ENCODE assay signal across 8 cellular contexts in genomic region chr6:148343028-148343374, GRCh38. TPM values are rescaled to one million over a fixed set of nuclear protein-coding genes. Genes with fewer than 3 reads are reported as not detected.
A peak's percentile ranks its signal among the peaks of the same experiment; 100 is the strongest.
DNase-seq lines count a peak whose midpoint lies in the region; ATAC-seq and TF ChIP-seq lines count a peak whose summit lies in the region.

No MANE protein-coding gene starts in this region.

- no peaks in the 10 kb centered on the region for H3K27me3 ChIP-seq in Panc1 (ENCODE audit: control insufficient read depth, insufficient read depth, low read length)

- BruUV-seq in Calu3 (replicated peaks; lab: Mats Ljungman, UMichigan) = no TSS peak
- BruUV-seq in Panc1 (replicated peaks; lab: Mats Ljungman, UMichigan) = no TSS peak

- H3K36me3 ChIP-seq in Panc1 (ENCODE audit: control insufficient read depth, insufficient read depth, low read length) = no peaks in the 10 kb centered on the region

- no peak for ATAC-seq in Panc1

- no peaks in the 10 kb centered on the region for H3K9me3 ChIP-seq in Panc1 (ENCODE audit: control insufficient read depth, insufficient read depth, low read depth, low read length)

- peaks cover 10% of the 10 kb centered on the region for H3K4me1 ChIP-seq in Panc1 (ENCODE audit: control insufficient read depth, insufficient read depth, low read length)

- TF ChIP-seq CTCF in Calu3 (IDR thresholded peaks at IDR 0.05; ENCODE audit: unreplicated experiment) (no peak), Panc1 (IDR thresholded peaks at IDR 0.05) (no peak), fibroblast of pulmonary artery (IDR thresholded peaks at IDR 0.05; ENCODE audit: low read length, missing control alignments) (no peak), progenitor cell of endocrine pancreas (IDR thresholded peaks at IDR 0.05; ENCODE audit: unreplicated experiment) (no peak)

- DNase-seq in Calu3 (no peak), Panc1 (ENCODE audit: low read depth, low spot score) (no peak), fibroblast of pulmonary artery (ENCODE audit: low read depth) (no peak), progenitor cell of endocrine pancreas (ENCODE audit: low spot score, unreplicated experiment) (no peak), erythroblast (lab: John Stamatoyannopoulos, UW) (no peak), NCI-H1436 treated with DMSO at 0.1 percent for 48 hours (lab: John Stamatoyannopoulos, UW) (no peak), HCEC 1CT (no peak), AG08395 (ENCODE audit: low spot score) (no peak)

- no peak overlapping the region for H3K27ac Mint-ChIP-seq in Calu3 (ENCODE audit: unreplicated experiment)
- peak overlapping the region; percentile 95 for H3K27ac Mint-ChIP-seq in progenitor cell of endocrine pancreas

- H3K4me3 Mint-ChIP-seq in Calu3 (ENCODE audit: low read depth, unreplicated experiment) (peak overlapping the region; percentile 90), progenitor cell of endocrine pancreas (ENCODE audit: low read depth) (peak overlapping the region; percentile 88)

- in situ Hi-C loops in Panc1 (cut with HindIII; ENCODE audit: low pct_unique_long_range_greater_than_20kb, low sequenced_read_pairs) = no loop called here

- CTCF ChIA-PET in Calu3 (lab: Charles Lee) (no interaction called here), Panc1 (lab: Charles Lee) (no interaction called here)

- intact Hi-C loops in Calu3 (cut with micrococcal nuclease; ENCODE audit: unreplicated experiment) (loop anchor here (5.0 kb wide), 1 partner anchor 119 kb away; no protein-coding TSS in a partner anchor), Panc1 (cut with micrococcal nuclease; ENCODE audit: unreplicated experiment) (no loop called here)

- TF ChIP-seq POLR2A in erythroblast (IDR thresholded peaks at IDR 0.05; ENCODE audit: low read length) = no peak

- no peak overlapping the region for H3K27ac ChIP-seq in Panc1 (ENCODE audit: low read length)

- H3K9me3 Mint-ChIP-seq in Calu3 (ENCODE audit: low read depth, unreplicated experiment) (no peaks in the 10 kb centered on the region), progenitor cell of endocrine pancreas (ENCODE audit: low read depth) (no peaks in the 10 kb centered on the region)

- H3K4me1 Mint-ChIP-seq in Calu3 (ENCODE audit: low read depth, unreplicated experiment) (peaks cover 18% of the 10 kb centered on the region), progenitor cell of endocrine pancreas (ENCODE audit: low read depth) (peaks cover 33% of the 10 kb centered on the region)

- peaks cover 18% of the 10 kb centered on the region for H3K36me3 Mint-ChIP-seq in Calu3 (ENCODE audit: insufficient read depth, unreplicated experiment)
- H3K36me3 Mint-ChIP-seq in progenitor cell of endocrine pancreas (ENCODE audit: insufficient read depth) = peaks cover 1% of the 10 kb centered on the region

- H3K27me3 Mint-ChIP-seq in Calu3 (ENCODE audit: unreplicated experiment) (no peaks in the 10 kb centered on the region), progenitor cell of endocrine pancreas (no peaks in the 10 kb centered on the region)

- POLR2A ChIA-PET in Panc1 (lab: Charles Lee) = no interaction called here

- H3K4me3 ChIP-seq in Panc1 (ENCODE audit: low read depth in 2 of 2, low read length in 2 of 2) = peak overlapping the region; percentile 52 to 65
- peak overlapping the region; percentile 79 for H3K4me3 ChIP-seq in fibroblast of pulmonary artery (replicated peaks; ENCODE audit: low read depth, low read length)

RNA-seq across cellular contexts. Expression of gene SASH1, which starts 0.4 kb away (rescaled TPM):
- 12.1 and 12.3 TPM in 2 replicates for total RNA-seq in Calu3 (2022)
- total RNA-seq in Panc1 (2021; ENCODE audit: unreplicated experiment) = 6.6 TPM
- 2.3 TPM for polyA plus RNA-seq in Panc1 (2012; ENCODE audit: insufficient read length)
- 41.6 and 41.7 TPM in 2 replicates for total RNA-seq in progenitor cell of endocrine pancreas
